ENCODE assay signal across 30 cellular contexts in the genomic region with DNA sequence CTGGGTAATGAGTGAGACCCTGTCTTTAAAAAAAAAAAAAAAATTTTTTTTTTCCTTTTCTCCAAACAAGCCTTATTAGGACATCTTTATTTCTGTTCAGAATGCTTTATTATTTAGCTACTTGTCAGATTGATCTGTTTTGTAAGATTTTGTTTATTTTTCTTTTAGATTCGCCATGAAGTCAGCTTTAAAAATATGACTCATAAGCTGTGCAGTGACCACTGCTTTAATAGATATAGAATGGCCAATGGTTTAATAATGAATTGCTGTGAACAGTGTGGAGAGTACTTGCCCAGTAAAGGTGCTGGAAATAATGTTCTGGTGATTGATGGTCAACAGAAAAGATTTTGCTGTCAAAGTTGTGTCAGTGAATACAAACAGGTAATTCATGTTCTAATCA. TPM values are rescaled to one million over a fixed set of nuclear protein-coding genes. Genes with fewer than 3 reads are reported as not detected.
A peak's percentile ranks its signal among the peaks of the same experiment; 100 is the strongest.
DNase-seq lines count a peak whose midpoint lies in the region; ATAC-seq, FAIRE-seq and TF ChIP-seq lines count a peak whose summit lies in the region.
"Had no signal": no experiment of that assay in that cellular context is flagged by ENCODE, and none has a peak within 500 bp of the region (broad histone marks: within the 10 kb centered on the region; RNA-seq: fewer than 3 reads in every experiment).

No MANE protein-coding gene starts in this region.

- H3K9ac ChIP-seq in endothelial cell of umbilical vein (replicated peaks; ENCODE audit: extremely low read depth, insufficient read depth, low read length), result no peak overlapping the region

- DNase-seq in EL (peak; percentile 60), T-helper 17 cell (no peak), endothelial cell of umbilical vein (ENCODE audit: low read depth, low spot score) (peak; percentile 28), islet precursor cell (no peak), T-helper 2 cell (no peak), caudate nucleus (lab: John Stamatoyannopoulos, UW) (no peak)
- DNase-seq in activated T-cell treated with anti-CD3 and anti-CD28 coated beads, Interleukin-2, amount 50 U/mL, for 24 hours, result no peak
- DNase-seq: activated CD4-positive, alpha-beta T cell treated with anti-CD3 and anti-CD28 coated beads, Interleukin-2, amount 50 U/mL, for 4 hours; activated T-cell treated with anti-CD3 and anti-CD28 coated beads, Interleukin-2, amount 50 U/mL, for 72 hours; body of pancreas; C1 segment of cervical spinal cord; COR-L47; DMS53; GDM1; heart right ventricle; lower lobe of right lung; natural killer cell; NCI-H1105; NCI-H1930; NCI-H2171 treated with DMSO at 0.1 percent for 48 hours; NCI-H510A treated with DMSO at 0.1 percent for 48 hours; psoas muscle; T-helper 1 cell; transverse colon had no signal

- no peak overlapping the region for H3K27ac ChIP-seq in endothelial cell of umbilical vein (ENCODE audit: insufficient read depth, low read depth, low read length)
- no peak overlapping the region for H3K27ac ChIP-seq in caudate nucleus (ENCODE audit: low read depth, low read length)
- H3K27ac ChIP-seq: body of pancreas, heart right ventricle, lower lobe of right lung, psoas muscle, RWPE1, transverse colon had no signal

- TF ChIP-seq CTCF in endothelial cell of umbilical vein (IDR thresholded peaks at IDR 0.05; ENCODE audit: extremely low read depth in 1 of 2, insufficient read depth in 1 of 2, low read depth in 1 of 2, low read length in 2 of 2), result no peak

- peaks cover 3 to 8% of the 10 kb centered on the region in 2 experiments for H3K36me3 ChIP-seq in endothelial cell of umbilical vein (ENCODE audit: control insufficient read depth in 2 of 2, extremely low read depth in 1 of 2, insufficient read depth in 2 of 2, low read length in 2 of 2)

- no peaks in the 10 kb centered on the region for H3K36me3 Mint-ChIP-seq in T-helper 17 cell (ENCODE audit: low read depth)
- peaks cover 86% of the 10 kb centered on the region for H3K36me3 Mint-ChIP-seq in activated T-cell treated with anti-CD3 and anti-CD28 coated beads, Interleukin-2, amount 50 U/mL, for 24 hours (ENCODE audit: low read depth)
- H3K36me3 Mint-ChIP-seq: natural killer cell had no signal

- H3K4me2 ChIP-seq in endothelial cell of umbilical vein (ENCODE audit: insufficient read depth, low read length), result no peak overlapping the region

- no peak overlapping the region for H3K4me3 Mint-ChIP-seq in T-helper 17 cell
- no peak overlapping the region for H3K4me3 Mint-ChIP-seq in activated T-cell treated with anti-CD3 and anti-CD28 coated beads, Interleukin-2, amount 50 U/mL, for 24 hours
- H3K4me3 Mint-ChIP-seq: activated T-cell treated with anti-CD3 and anti-CD28 coated beads, Interleukin-2, amount 50 U/mL, for 72 hours; IgD-negative memory B cell; natural killer cell; stimulated activated effector memory CD8-positive, alpha-beta T cell treated with anti-CD3 and anti-CD28 coated beads, Interleukin-12 subunit alpha, Interleukin-12 subunit beta, amount 100 ng/mL, for 72 hours had no signal

- no peaks in the 10 kb centered on the region for H3K4me1 ChIP-seq in endothelial cell of umbilical vein (ENCODE audit: control insufficient read depth, extremely low read depth, insufficient read depth, low read length)
- H3K4me1 ChIP-seq: HAP-1, lower lobe of right lung, psoas muscle had no signal

- no peak overlapping the region for H2AFZ ChIP-seq in endothelial cell of umbilical vein (ENCODE audit: low read depth, low read length)

- H3K27me3 ChIP-seq in endothelial cell of umbilical vein (ENCODE audit: control insufficient read depth in 2 of 2, insufficient read depth in 2 of 2, low read length in 2 of 2), result no peaks in the 10 kb centered on the region
- H3K27me3 ChIP-seq: body of pancreas, heart right ventricle, transverse colon had no signal

- H4K20me1 ChIP-seq in endothelial cell of umbilical vein (replicated peaks; ENCODE audit: control insufficient read depth, extremely low read depth, insufficient read depth, low read length), result peaks cover 8% of the 10 kb centered on the region

- ATAC-seq in T-helper 17 cell, result no peak
- ATAC-seq: activated T-cell treated with anti-CD3 and anti-CD28 coated beads, Interleukin-2, amount 50 U/mL, for 72 hours; body of pancreas; heart right ventricle; lower lobe of right lung; natural killer cell; psoas muscle; sciatic nerve; stimulated activated effector memory CD8-positive, alpha-beta T cell treated with anti-CD3 and anti-CD28 coated beads, Interleukin-12 subunit alpha, Interleukin-12 subunit beta, amount 100 ng/mL, for 72 hours had no signal

- peak overlapping the region; percentile 14 for H3K27ac Mint-ChIP-seq in T-helper 17 cell
- H3K27ac Mint-ChIP-seq in activated T-cell treated with anti-CD3 and anti-CD28 coated beads, Interleukin-2, amount 50 U/mL, for 24 hours, result no peak overlapping the region
- H3K27ac Mint-ChIP-seq: activated T-cell treated with anti-CD3 and anti-CD28 coated beads, Interleukin-2, amount 50 U/mL, for 72 hours; IgD-negative memory B cell; natural killer cell; stimulated activated effector memory CD8-positive, alpha-beta T cell treated with anti-CD3 and anti-CD28 coated beads, Interleukin-12 subunit alpha, Interleukin-12 subunit beta, amount 100 ng/mL, for 72 hours had no signal

- H3K9me3 ChIP-seq in T-helper 17 cell (ENCODE audit: control insufficient read depth, low read length, poor library complexity, severe bottlenecking) (no peaks in the 10 kb centered on the region), endothelial cell of umbilical vein (replicated peaks; ENCODE audit: control insufficient read depth, insufficient read depth, low read length) (no peaks in the 10 kb centered on the region)
- H3K9me3 ChIP-seq: body of pancreas, HAP-1, lower lobe of right lung, psoas muscle, transverse colon had no signal

- intact Hi-C loops in endothelial cell of umbilical vein (cut with micrococcal nuclease), result no loop called here

- H3K9me3 Mint-ChIP-seq in activated T-cell treated with anti-CD3 and anti-CD28 coated beads, Interleukin-2, amount 50 U/mL, for 24 hours, result no peaks in the 10 kb centered on the region
- H3K9me3 Mint-ChIP-seq: activated T-cell treated with anti-CD3 and anti-CD28 coated beads, Interleukin-2, amount 50 U/mL, for 72 hours; natural killer cell; stimulated activated effector memory CD8-positive, alpha-beta T cell treated with anti-CD3 and anti-CD28 coated beads, Interleukin-12 subunit alpha, Interleukin-12 subunit beta, amount 100 ng/mL, for 72 hours had no signal

- H3K27me3 Mint-ChIP-seq in T-helper 17 cell, result no peaks in the 10 kb centered on the region
- H3K27me3 Mint-ChIP-seq in activated T-cell treated with anti-CD3 and anti-CD28 coated beads, Interleukin-2, amount 50 U/mL, for 24 hours, result no peaks in the 10 kb centered on the region
- H3K27me3 Mint-ChIP-seq: IgD-negative memory B cell had no signal

- FAIRE-seq in endothelial cell of umbilical vein (lab: Jason Lieb, UNC) (no peak), islet of Langerhans (lab: Jason Lieb, UNC) (peak; percentile 21)

- no peak overlapping the region for H3K4me3 ChIP-seq in endothelial cell of umbilical vein (replicated peaks in 1 of 3; ENCODE audit: insufficient read depth in 1 of 3, low read depth in 1 of 3, low read length in 3 of 3)
- H3K4me3 ChIP-seq: body of pancreas, HAP-1, heart right ventricle, lower lobe of right lung, psoas muscle, transverse colon had no signal

- H3K79me2 ChIP-seq in endothelial cell of umbilical vein (ENCODE audit: control insufficient read depth, insufficient read depth, low read length), result peaks cover 12% of the 10 kb centered on the region

- peaks cover 7% of the 10 kb centered on the region for H3K4me1 Mint-ChIP-seq in T-helper 17 cell
- peaks cover 9% of the 10 kb centered on the region for H3K4me1 Mint-ChIP-seq in activated T-cell treated with anti-CD3 and anti-CD28 coated beads, Interleukin-2, amount 50 U/mL, for 24 hours (ENCODE audit: low read depth)

- H3K9me1 ChIP-seq in endothelial cell of umbilical vein (replicated peaks; ENCODE audit: control insufficient read depth, extremely low read depth, insufficient read depth, low read length), result no peaks in the 10 kb centered on the region

- POLR2A ChIA-PET in endothelial cell of umbilical vein (lab: Charles Lee), result no interaction called here

- CTCF ChIA-PET in endothelial cell of umbilical vein (lab: Charles Lee), result interaction anchor here (1.7 kb wide), 1 partner anchor 22 kb away, joined by 6 read pairs; no protein-coding TSS in a partner anchor

- BruUV-seq in endothelial cell of umbilical vein (replicated peaks; lab: Mats Ljungman, UMichigan), result no TSS peak

- TF ChIP-seq POLR2A in endothelial cell of umbilical vein (IDR thresholded peaks at IDR 0.05; ENCODE audit: low read depth, low read length), result no peak

- dilution Hi-C loops in endothelial cell of umbilical vein (cut with MboI; ENCODE audit: extremely low pct_ligation_motif_present, low sequenced_read_pairs), result no loop called here

TF ChIP-seq in endothelial cell of umbilical vein, 7 proteins besides CTCF, POLR2A, EP300 and RAD21:
- TF ChIP-seq FOS (IDR thresholded peaks at IDR 0.05; ENCODE audit: borderline replicate concordance, insufficient read depth, low read length), result peak; percentile 56
- no peak for TF ChIP-seq POLR2AphosphoS5 (IDR thresholded peaks at IDR 0.05; ENCODE audit: insufficient read depth, low read depth, low read length)

RNA-seq across cellular contexts. Expression of a gene that starts 47.7 kb away (rescaled TPM):
- total RNA-seq in T-helper 17 cell (100 to 1,000 TPM; 103 to 115 TPM), endothelial cell of umbilical vein (75.3 and 77.7 TPM in 2 replicates)
- polyA plus RNA-seq in endothelial cell of umbilical vein, result 10.9 and 14.7 TPM in 2 replicates
- 14.6 and 16.3 TPM in 2 replicates for polyA plus RNA-seq in endothelial cell of umbilical vein (2011; cell fraction: cytosol; rRNA removed)
- 70.5 and 90.3 TPM in 2 replicates for polyA plus RNA-seq in endothelial cell of umbilical vein (2011; cell fraction: nucleus; rRNA removed)
- 39.6 and 43.9 TPM in 2 replicates for polyA plus RNA-seq in endothelial cell of umbilical vein (2012)
- polyA minus RNA-seq in endothelial cell of umbilical vein, result 56.5 and 61.8 TPM in 2 replicates
- 12.6 TPM for polyA minus RNA-seq in endothelial cell of umbilical vein (2011; cell fraction: cytosol; rRNA and poly(A)+ RNA removed)
- 136 and 191 TPM in 2 replicates for polyA minus RNA-seq in endothelial cell of umbilical vein (2011; cell fraction: nucleus; rRNA and poly(A)+ RNA removed)

Comparison
In these comparisons a context has a peak if more than half of its experiments do, and no peak if none do; other contexts are left out.
1. DNase-seq: peak in EL (single experiment) and endothelial cell of umbilical vein (single experiment); none in T-helper 17 cell (0 of 3), islet precursor cell (single experiment), activated T-cell treated with anti-CD3 and anti-CD28 coated beads, Interleukin-2, amount 50 U/mL, for 24 hours (single experiment), T-helper 2 cell (0 of 5) and caudate nucleus (0 of 61).